12 cellular contexts compared by ENCODE assay signal in the genomic region with DNA sequence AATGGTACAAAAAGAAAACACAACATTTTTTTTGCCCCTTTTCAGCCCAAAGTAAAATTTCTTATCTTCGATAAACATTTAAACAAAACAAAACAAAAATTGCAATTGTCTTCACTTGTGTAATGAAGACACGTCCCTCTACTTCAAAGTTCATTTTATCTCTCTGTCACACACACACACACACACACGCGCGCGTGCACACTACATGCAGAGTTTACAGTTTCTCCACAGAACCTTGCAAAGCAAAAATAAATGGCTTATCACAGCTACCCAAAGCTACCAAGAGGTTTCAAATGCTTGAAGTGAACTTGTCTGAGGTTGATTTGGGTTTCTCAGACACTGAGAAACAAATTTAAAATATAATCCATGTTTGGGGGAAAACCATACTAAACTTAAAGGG.
DNase-seq lines count a peak whose midpoint lies in the region; ATAC-seq and TF ChIP-seq lines count a peak whose summit lies in the region.
"Had no signal": no experiment of that assay in that cellular context is flagged by ENCODE, and none has a peak within 500 bp of the region (broad histone marks: within the 10 kb centered on the region; RNA-seq: fewer than 3 reads in every experiment).

No MANE protein-coding gene starts in this region.

- H3K9me3 ChIP-seq in fibroblast of lung (ENCODE audit: control insufficient read depth, insufficient read depth, low read depth, low read length) (no peaks in the 10 kb centered on the region), transverse colon (no peaks in the 10 kb centered on the region)

- H3K27ac ChIP-seq in fibroblast of lung (ENCODE audit: insufficient read depth, low read length) (no peak overlapping the region), transverse colon (peak overlapping the region; percentile 88 to 95 (median 91))

- no peak for TF ChIP-seq CTCF in fibroblast of lung (conservative IDR thresholded peaks at IDR 0.05 in 1 of 2, IDR thresholded peaks at IDR 0.05 in 1 of 2; ENCODE audit: low read depth in 1 of 2, low read length in 2 of 2)
- TF ChIP-seq CTCF in transverse colon (IDR thresholded peaks at IDR 0.05): no peak

- intact Hi-C loops in transverse colon (cut with DNase I; ENCODE audit: low total_unique reads): no loop called here

- no peak overlapping the region for H3K9ac ChIP-seq in fibroblast of lung (ENCODE audit: insufficient read depth, low read length)

- H4K20me1 ChIP-seq in fibroblast of lung (ENCODE audit: control insufficient read depth, extremely low read depth, insufficient read depth, low read length): peaks cover 2% of the 10 kb centered on the region

- WGBS in transverse colon (ENCODE audit: low coverage in 1 of 2), 2 donors: 56 to 71% methylated on average over 6 of the region's 6 CpGs

- in situ Hi-C loops in transverse colon (cut with MboI; ENCODE audit: low pct_ligation_motif_present in 1 of 4, low pct_unique_long_range_greater_than_20kb in 1 of 4, low sequenced_read_pairs in 3 of 4): loop anchor here in 1 of 4 donors (25.0 kb wide), 1 partner anchor 228 kb away; no protein-coding TSS in a partner anchor

- H3K4me1 ChIP-seq in fibroblast of lung (ENCODE audit: control insufficient read depth, extremely low read depth, insufficient read depth, low read length) (peaks cover 30% of the 10 kb centered on the region), transverse colon (peaks cover 14 to 58% (median 49%) of the 10 kb centered on the region in 4 donors)

- peak overlapping the region; percentile 98 for H3K27ac Mint-ChIP-seq in activated naive CD4-positive, alpha-beta T cell treated with anti-CD3 and anti-CD28 coated beads, Interleukin-2, amount 50 U/mL, for 24 hours
- H3K27ac Mint-ChIP-seq in T-helper 2 cell treated with Interferon-gamma antibody and Interleukin-4, amounts not matched to agents 5 μg/mL and 100 μg/mL, for 36 hours: peak overlapping the region; percentile 93

- peak overlapping the region; percentile 97 for H3K4me3 Mint-ChIP-seq in activated naive CD4-positive, alpha-beta T cell treated with anti-CD3 and anti-CD28 coated beads, Interleukin-2, amount 50 U/mL, for 24 hours
- peak overlapping the region; percentile 98 for H3K4me3 Mint-ChIP-seq in T-helper 2 cell treated with Interferon-gamma antibody and Interleukin-4, amounts not matched to agents 5 μg/mL and 100 μg/mL, for 36 hours

- peaks cover 38% of the 10 kb centered on the region for H3K36me3 Mint-ChIP-seq in activated naive CD4-positive, alpha-beta T cell treated with anti-CD3 and anti-CD28 coated beads, Interleukin-2, amount 50 U/mL, for 24 hours
- peaks cover 97% of the 10 kb centered on the region for H3K36me3 Mint-ChIP-seq in T-helper 2 cell treated with Interferon-gamma antibody and Interleukin-4, amounts not matched to agents 5 μg/mL and 100 μg/mL, for 36 hours (ENCODE audit: low read depth)

- DNase-seq in activated naive CD4-positive, alpha-beta T cell (lab: John Stamatoyannopoulos, UW): no peak
- no peak for DNase-seq in T-helper 2 cell treated with Interferon-gamma antibody and Interleukin-4, amounts not matched to agents 5 μg/mL and 100 μg/mL, for 36 hours (ENCODE audit: low spot score)
- no peak for DNase-seq in fibroblast of lung (ENCODE audit: low read depth in 2 of 2)
- DNase-seq in transverse colon: no peak
- no peak for DNase-seq in activated CD4-positive, CD25-positive, alpha-beta regulatory T cell treated with anti-CD3 and anti-CD28 coated beads, Interleukin-2, amount 50 U/mL, for 72 hours
- no peak for DNase-seq in AML-193 (lab: John Stamatoyannopoulos, UW)
- DNase-seq: GDM1; NCI-H1417 treated with DMSO at 0.1 percent for 48 hours; NCI-H774; stimulated activated CD4-positive, alpha-beta T cell treated with anti-CD3 and anti-CD28 coated beads, Interleukin-1b, Interleukin-23, amount 100 ng/mL, for 48 hours had no signal

- peaks cover 84% of the 10 kb centered on the region for H3K4me1 Mint-ChIP-seq in activated naive CD4-positive, alpha-beta T cell treated with anti-CD3 and anti-CD28 coated beads, Interleukin-2, amount 50 U/mL, for 24 hours
- peaks cover 70% of the 10 kb centered on the region for H3K4me1 Mint-ChIP-seq in T-helper 2 cell treated with Interferon-gamma antibody and Interleukin-4, amounts not matched to agents 5 μg/mL and 100 μg/mL, for 36 hours (ENCODE audit: low read depth)

- H3K36me3 ChIP-seq in fibroblast of lung (ENCODE audit: control insufficient read depth, insufficient read depth, low read length) (peaks cover 7% of the 10 kb centered on the region), transverse colon (no peaks in the 10 kb centered on the region)

- no peaks in the 10 kb centered on the region for H3K27me3 Mint-ChIP-seq in activated naive CD4-positive, alpha-beta T cell treated with anti-CD3 and anti-CD28 coated beads, Interleukin-2, amount 50 U/mL, for 24 hours
- no peaks in the 10 kb centered on the region for H3K27me3 Mint-ChIP-seq in T-helper 2 cell treated with Interferon-gamma antibody and Interleukin-4, amounts not matched to agents 5 μg/mL and 100 μg/mL, for 36 hours (ENCODE audit: low read depth)

- H2AFZ ChIP-seq in fibroblast of lung (ENCODE audit: low read length): no peak overlapping the region

- no peaks in the 10 kb centered on the region for H3K9me3 Mint-ChIP-seq in activated naive CD4-positive, alpha-beta T cell treated with anti-CD3 and anti-CD28 coated beads, Interleukin-2, amount 50 U/mL, for 24 hours
- no peaks in the 10 kb centered on the region for H3K9me3 Mint-ChIP-seq in T-helper 2 cell treated with Interferon-gamma antibody and Interleukin-4, amounts not matched to agents 5 μg/mL and 100 μg/mL, for 36 hours

- peak overlapping the region in 1 of 4 experiments; percentile 28 for H3K4me3 ChIP-seq in fibroblast of lung (replicated peaks in 1 of 4; ENCODE audit: control extremely low read depth in 1 of 4, insufficient read depth in 1 of 4, low read depth in 3 of 4, low read length in 4 of 4)
- H3K4me3 ChIP-seq in transverse colon: peak overlapping the region in 1 of 4 donors; percentile 16

- H3K4me2 ChIP-seq in fibroblast of lung (ENCODE audit: extremely low read depth, insufficient read depth, low read length): peak overlapping the region; percentile 82

- TF ChIP-seq EP300 in transverse colon (IDR thresholded peaks at IDR 0.05; ENCODE audit: low read depth): no peak

- H3K27me3 ChIP-seq in fibroblast of lung (ENCODE audit: control insufficient read depth, insufficient read depth, low read length) (no peaks in the 10 kb centered on the region), transverse colon (no peaks in the 10 kb centered on the region)

- TF ChIP-seq POLR2A in transverse colon (IDR thresholded peaks at IDR 0.05): no peak

- peaks cover 100% of the 10 kb centered on the region for H3K79me2 ChIP-seq in fibroblast of lung (ENCODE audit: control insufficient read depth, insufficient read depth, low read length)

- no peak for ATAC-seq in HG02840 (IDR thresholded peaks at IDR 0.05; ENCODE audit: low FRiP score, unreplicated experiment)
